1 cellular context compared by ENCODE assay signal in the genomic region with DNA sequence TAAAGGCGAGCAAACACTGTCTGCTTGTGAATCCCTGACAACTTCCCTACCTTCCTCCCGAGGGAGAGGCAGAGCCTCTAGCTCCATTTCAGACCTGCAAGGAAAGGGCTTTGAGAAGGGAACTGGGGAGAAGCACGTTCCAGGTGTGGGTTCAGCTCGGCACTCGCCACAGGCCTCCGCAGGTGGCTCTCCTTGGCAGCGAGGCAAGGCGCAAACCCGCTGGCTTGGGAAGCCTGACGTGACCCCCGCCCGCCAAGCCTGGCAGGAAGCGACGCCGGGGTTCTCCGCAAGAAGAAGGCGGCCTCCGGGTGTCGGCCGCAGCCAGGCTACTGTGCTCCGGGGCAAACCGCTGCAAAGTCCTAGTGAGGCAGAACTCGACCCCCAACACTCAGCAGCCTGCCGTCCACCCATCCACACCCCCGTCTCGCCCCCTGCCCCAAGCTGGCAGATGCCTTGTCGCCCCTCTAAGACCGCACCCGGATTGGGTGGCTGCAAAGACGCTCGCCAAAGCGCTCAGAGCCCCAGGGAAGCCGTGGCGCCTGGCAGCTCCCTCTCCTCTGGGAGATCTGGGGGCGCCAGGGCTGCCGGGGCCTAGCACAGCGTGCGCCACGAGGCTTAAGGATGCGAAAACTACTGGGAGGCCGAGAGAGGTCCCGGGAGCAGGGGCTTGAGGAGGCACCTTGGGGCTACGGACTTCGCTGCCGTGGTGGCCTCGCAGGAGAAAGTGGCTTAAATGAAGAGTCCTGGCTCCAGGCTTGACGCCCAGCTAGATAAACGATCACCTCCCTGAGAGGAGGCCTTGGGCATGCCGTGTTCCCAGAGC.
TF ChIP-seq lines count a peak whose summit lies in the region.

No MANE protein-coding gene starts in this region.

TF ChIP-seq in SK-N-SH treated with all-trans-retinoic acid at 6 μM for 48 hours, 23 proteins besides CTCF, POLR2A, EP300 and RAD21 (continued from another document):
- TF ChIP-seq TSHZ2 (CRISPR knock-in tag; IDR thresholded peaks at IDR 0.05): no peak
- no peak for TF ChIP-seq ZNF8 (CRISPR knock-in tag; IDR thresholded peaks at IDR 0.05)
- TF ChIP-seq ZFP3 (CRISPR knock-in tag; IDR thresholded peaks at IDR 0.05): no peak
